8 cellular contexts compared by ENCODE assay signal in genomic region chr16:68257906-68258800, GRCh38. TPM values are rescaled to one million over a fixed set of nuclear protein-coding genes. Genes with fewer than 3 reads are reported as not detected.
DNase-seq lines count a peak whose midpoint lies in the region; ATAC-seq lines count a peak whose summit lies in the region.

No MANE protein-coding gene starts in this region.

- peaks cover 19% of the 10 kb centered on the region for H3K36me3 ChIP-seq in mesodermal cell (ENCODE audit: control insufficient read depth, insufficient read depth, low read length)

- peaks cover 0 to 3% (median 0%) of the 10 kb centered on the region in 3 donors for H3K27me3 Mint-ChIP-seq in immature natural killer cell (ENCODE audit: low read depth in 3 of 3)

- peaks cover 0 to 4% (median 0%) of the 10 kb centered on the region in 3 donors for H3K36me3 Mint-ChIP-seq in immature natural killer cell

- no peak overlapping the region for H3K4me3 Mint-ChIP-seq in immature natural killer cell

- no peak overlapping the region for H3K27ac Mint-ChIP-seq in immature natural killer cell

- H3K4me1 Mint-ChIP-seq in immature natural killer cell: peaks cover 10 to 14% of the 10 kb centered on the region in 2 donors

- peak overlapping the region; percentile 74 for H3K27ac ChIP-seq in mesodermal cell (ENCODE audit: low read depth, low read length, severe bottlenecking)

- ATAC-seq in HG03097 (IDR thresholded peaks at IDR 0.05; ENCODE audit: low FRiP score, unreplicated experiment): peak; percentile 9
- ATAC-seq in GM19467 (IDR thresholded peaks at IDR 0.05; ENCODE audit: unreplicated experiment): no peak
- ATAC-seq in HG03378 (IDR thresholded peaks at IDR 0.05; ENCODE audit: unreplicated experiment): no peak

- 83 to 98% methylated on average over 8 to 13 of the region's 13 CpGs for WGBS in mesodermal cell (ENCODE audit: insufficient coverage in 2 of 2), 2 experiments

- no peak overlapping the region for H3K4me3 ChIP-seq in mesodermal cell (ENCODE audit: extremely low read depth, insufficient read depth, low read length, poor library complexity, severe bottlenecking)

- no peaks in the 10 kb centered on the region for H3K9me3 Mint-ChIP-seq in immature natural killer cell

- no peaks in the 10 kb centered on the region for H3K9me3 ChIP-seq in mesodermal cell (ENCODE audit: control insufficient read depth, low read length)

- DNase-seq in CD1c-positive myeloid dendritic cell (ENCODE audit: extremely low spot score): peak; percentile 79
- peak; percentile 79 for DNase-seq in astrocyte of the hippocampus (ENCODE audit: low read depth, low spot score)
- DNase-seq in immature natural killer cell: no peak
- DNase-seq in NCI-H2081 treated with DMSO at 0.1 percent for 48 hours (lab: John Stamatoyannopoulos, UW): no peak

- H3K4me1 ChIP-seq in mesodermal cell (ENCODE audit: control insufficient read depth, insufficient read depth, low read length, poor library complexity, severe bottlenecking): peaks cover 9% of the 10 kb centered on the region

RNA-seq across cellular contexts. Expression of gene SLC7A6, which starts 6.2 kb away (rescaled TPM):
- 19.0 TPM for polyA plus RNA-seq in mesodermal cell (2013, experiment 1 of 2)
- polyA plus RNA-seq in mesodermal cell (2013, experiment 2 of 2): 16.9 TPM
- polyA plus RNA-seq in immature natural killer cell: 10 to 100 TPM in 1 of 3 donors, 1 to 10 TPM in 2; 1.9 to 12.8 (median 6.0) TPM

RNA-seq across cellular contexts. Expression of gene PLA2G15, which starts 13.0 kb away (rescaled TPM):
- 13.2 TPM for polyA plus RNA-seq in mesodermal cell (2013, experiment 1 of 2)
- 11.7 TPM for polyA plus RNA-seq in mesodermal cell (2013, experiment 2 of 2)
- 10 to 100 TPM in 1 of 3 donors, 1 to 10 TPM in 2; 4.8 to 10.7 (median 9.0) TPM for polyA plus RNA-seq in immature natural killer cell

RNA-seq across cellular contexts. Expression of gene ESRP2, which starts 22.2 kb away (rescaled TPM):
- polyA plus RNA-seq in mesodermal cell (2013, experiment 1 of 2): 0.88 TPM
- polyA plus RNA-seq in mesodermal cell (2013, experiment 2 of 2): 0.46 TPM
- polyA plus RNA-seq in immature natural killer cell: under 1 TPM in 1 of 3 donors, not detected in 2; 0.45 TPM

RNA-seq across cellular contexts. Expression of gene SLC7A6OS, which starts 52.6 kb away (rescaled TPM):
- 14.6 TPM for polyA plus RNA-seq in mesodermal cell (2013, experiment 1 of 2)
- 12.3 TPM for polyA plus RNA-seq in mesodermal cell (2013, experiment 2 of 2)
- polyA plus RNA-seq in immature natural killer cell: 10 to 100 TPM; 22.7 to 31.2 (median 24.4) TPM

RNA-seq across cellular contexts. Expression of gene PRMT7, which starts 52.7 kb away (rescaled TPM):
- 29.7 TPM for polyA plus RNA-seq in mesodermal cell (2013, experiment 1 of 2)
- polyA plus RNA-seq in mesodermal cell (2013, experiment 2 of 2): 29.3 TPM
- polyA plus RNA-seq in immature natural killer cell: 10 to 100 TPM; 30.8 to 51.8 (median 44.2) TPM

Comparison
In these comparisons a context has a peak if more than half of its experiments do, and no peak if none do; other contexts are left out.
1. DNase-seq: peak in CD1c-positive myeloid dendritic cell (single experiment) and astrocyte of the hippocampus (single experiment); none in immature natural killer cell (0 of 3) and NCI-H2081 treated with DMSO at 0.1 percent for 48 hours (single experiment).